Comparison of ENCODE assay signal across 8 cellular contexts in genomic region chr12:38921025-38921677, GRCh38. TPM values are rescaled to one million over a fixed set of nuclear protein-coding genes. Genes with fewer than 3 reads are reported as not detected.
DNase-seq lines count a peak whose midpoint lies in the region; ATAC-seq and TF ChIP-seq lines count a peak whose summit lies in the region.

No MANE protein-coding gene starts in this region.

- no peaks in the 10 kb centered on the region for H3F3A ChIP-seq in neural cell (ENCODE audit: insufficient read depth, low read length, poor library complexity, severe bottlenecking)

- no peaks in the 10 kb centered on the region for H3K9me2 ChIP-seq in neural cell (ENCODE audit: insufficient read depth, low read length)

- H3K36me3 ChIP-seq in neural cell (ENCODE audit: insufficient read depth, low read length): no peaks in the 10 kb centered on the region

- peak; percentile 77 for TF ChIP-seq CTCF in neural cell (IDR thresholded peaks at IDR 0.05; ENCODE audit: poor library complexity, severe bottlenecking)

- no peak overlapping the region for H3K4me3 ChIP-seq in neural cell (ENCODE audit: low read length)

- peak; percentile 92 for ATAC-seq in GM21737 (IDR thresholded peaks at IDR 0.05; ENCODE audit: unreplicated experiment)

- no peak overlapping the region for H3K27ac ChIP-seq in neural cell (ENCODE audit: low read length)

- no peaks in the 10 kb centered on the region for H3K27me3 ChIP-seq in neural cell (ENCODE audit: insufficient read depth, low read depth, low read length)

- H3K4me2 ChIP-seq in neural cell (ENCODE audit: low read length): no peak overlapping the region

- no peak overlapping the region for H3K9ac ChIP-seq in neural cell (ENCODE audit: low read length)

- no peaks in the 10 kb centered on the region for H3K79me2 ChIP-seq in neural cell (replicated peaks; ENCODE audit: insufficient read depth, low read length)

- no peaks in the 10 kb centered on the region for H3K9me3 ChIP-seq in neural cell (ENCODE audit: low read length)

- no peak overlapping the region for H2AFZ ChIP-seq in neural cell (ENCODE audit: low read depth, low read length)

- TF ChIP-seq EP300 in neural cell (conservative IDR thresholded peaks at IDR 0.05; ENCODE audit: poor library complexity, severe bottlenecking): no peak

- H4K20me1 ChIP-seq in neural cell (ENCODE audit: insufficient read depth): no peaks in the 10 kb centered on the region

- peak; percentile 77 for TF ChIP-seq RAD21 in neural cell (conservative IDR thresholded peaks at IDR 0.05)

- peak; percentile 52 for DNase-seq in DMS 273 (lab: John Stamatoyannopoulos, UW; ENCODE audit: unreplicated experiment)
- DNase-seq in DMS 273 treated with DMSO at 0.1 percent for 48 hours (lab: John Stamatoyannopoulos, UW): no peak
- DNase-seq in HUDEP-2 (lab: John Stamatoyannopoulos, UW; ENCODE audit: unreplicated experiment in 76 of 76): peak in 53 of 76 experiments; percentile 3 to 75 (median 33)
- peak; percentile 42 for DNase-seq in SIG-M5 (lab: John Stamatoyannopoulos, UW)
- peak; percentile 56 to 80 for DNase-seq in dermis microvascular lymphatic vessel endothelial cell (ENCODE audit: low read depth in 2 of 2)
- DNase-seq in effector CD8-positive, alpha-beta T cell (lab: John Stamatoyannopoulos, UW): no peak

TF ChIP-seq in neural cell, 6 proteins besides CTCF, POLR2A, EP300 and RAD21:
- TF ChIP-seq EZH2 (IDR thresholded peaks at IDR 0.05; ENCODE audit: borderline replicate concordance, insufficient read depth, low read length, poor library complexity, severe bottlenecking): no peak
- no peak for TF ChIP-seq POLR2AphosphoS5 (IDR thresholded peaks at IDR 0.05)
- TF ChIP-seq SMC3 (conservative IDR thresholded peaks at IDR 0.05; ENCODE audit: poor library complexity): peak; percentile 84
- TF ChIP-seq REST (IDR thresholded peaks at IDR 0.05; ENCODE audit: borderline replicate concordance): no peak
- no peak for TF ChIP-seq TAF1 (IDR thresholded peaks at IDR 0.05; ENCODE audit: low read depth)
- no peak for TF ChIP-seq MXI1 (conservative IDR thresholded peaks at IDR 0.05; ENCODE audit: poor library complexity, severe bottlenecking)
TF ChIP-seq in neural cell: peak in this region for 1.

RNA-seq across cellular contexts. Expression of gene CPNE8, which starts 15.8 kb away (rescaled TPM):
- total RNA-seq in dermis microvascular lymphatic vessel endothelial cell: 11.0 and 13.9 TPM in 2 replicates
- polyA plus RNA-seq in neural cell: 1.9 and 10.2 TPM in 2 replicates
- 2.9 and 3.9 TPM in 2 replicates for polyA minus RNA-seq in neural cell

Comparison
In these comparisons a context has a peak if more than half of its experiments do, and no peak if none do; other contexts are left out.
1. DNase-seq: peak in DMS 273 (single experiment), HUDEP-2 (53 of 76), SIG-M5 (single experiment) and dermis microvascular lymphatic vessel endothelial cell (2 of 2); none in DMS 273 treated with DMSO at 0.1 percent for 48 hours (single experiment) and effector CD8-positive, alpha-beta T cell (single experiment).